ENCODE assay signal across 1 cellular context in genomic region chr2:40123321-40123720, GRCh38.
TF ChIP-seq lines count a peak whose summit lies in the region.

No MANE protein-coding gene starts in this region.

TF ChIP-seq in SK-N-SH, 30 proteins besides CTCF, POLR2A, EP300 and RAD21:
- TF ChIP-seq NFIC (IDR thresholded peaks at IDR 0.05; ENCODE audit: borderline replicate concordance) (peak; percentile 27; the same call in 1 of the 2 replicates), PBX3 (IDR thresholded peaks at IDR 0.05) (no peak), JUND (IDR thresholded peaks at IDR 0.05) (peak; percentile 33; the same call in 1 of the 2 replicates), TCF12 (IDR thresholded peaks at IDR 0.05) (peak; percentile 4; the same call in 1 of the 2 replicates)
